In genomic region chr5:127187711-127188110, GRCh38 we compare ENCODE assay signal across 20 cellular contexts.
A peak's percentile ranks its signal among the peaks of the same experiment; 100 is the strongest.
DNase-seq lines count a peak whose midpoint lies in the region; FAIRE-seq and TF ChIP-seq lines count a peak whose summit lies in the region.
"Had no signal": no experiment of that assay in that cellular context is flagged by ENCODE, and none has a peak within 500 bp of the region (broad histone marks: within the 10 kb centered on the region; RNA-seq: fewer than 3 reads in every experiment).

No MANE protein-coding gene starts in this region.

- no peak overlapping the region for H3K9ac ChIP-seq in endodermal cell (ENCODE audit: extremely low read depth, low read length, poor library complexity, severe bottlenecking)
- H3K9ac ChIP-seq: BLaER1 treated with 17β-estradiol and CSF1 and Interleukin-3, amounts not matched to agents 10 nM and 100 nM; GM23248 had no signal

- peaks cover 3% of the 10 kb centered on the region for H3K4me1 Mint-ChIP-seq in endodermal cell
- no peaks in the 10 kb centered on the region for H3K4me1 Mint-ChIP-seq in CD4-positive, alpha-beta memory T cell
- H3K4me1 Mint-ChIP-seq: IgD-negative memory B cell had no signal

- peaks cover 11% of the 10 kb centered on the region for H3K4me1 ChIP-seq in endodermal cell (ENCODE audit: control insufficient read depth, insufficient read depth, low read length)
- no peaks in the 10 kb centered on the region for H3K4me1 ChIP-seq in CD4-positive, alpha-beta memory T cell (ENCODE audit: insufficient read depth, low read length)
- H3K4me1 ChIP-seq: A549; BLaER1 treated with 17β-estradiol and CSF1 and Interleukin-3, amounts not matched to agents 10 nM and 100 nM had no signal

- H3K27ac ChIP-seq in endodermal cell (ENCODE audit: low read depth, low read length), result no peak overlapping the region
- H3K27ac ChIP-seq in CD4-positive, alpha-beta memory T cell (ENCODE audit: low read depth, low read length), result no peak overlapping the region
- H3K27ac ChIP-seq: A549; BLaER1 treated with 17β-estradiol and CSF1 and Interleukin-3, amounts not matched to agents 10 nM and 100 nM; GM23248 had no signal

- TF ChIP-seq CTCF in bronchial epithelial cell (IDR thresholded peaks at IDR 0.05; ENCODE audit: insufficient read depth, low read length, severe bottlenecking), result no peak
- TF ChIP-seq CTCF in endodermal cell (conservative IDR thresholded peaks at IDR 0.05), result no peak

- in situ Hi-C loops in ACHN (cut with HindIII; ENCODE audit: low pct_ligation_motif_present, low pct_unique_long_range_greater_than_20kb, low sequenced_read_pairs), result no loop called here

- peak; percentile 8 for DNase-seq in EL
- DNase-seq in SHP77 (lab: John Stamatoyannopoulos, UW), result peak; percentile 47 to 65
- DNase-seq in bronchial epithelial cell (ENCODE audit: low read depth), result no peak
- DNase-seq in pons (ENCODE audit: low spot score), result peak; percentile 39
- no peak for DNase-seq in endodermal cell
- DNase-seq in ACHN, result no peak
- DNase-seq in dedifferentiated amniotic fluid mesenchymal stem cell (ENCODE audit: extremely low spot score), result no peak
- DNase-seq in CD4-positive, alpha-beta memory T cell, result no peak
- DNase-seq: CD8-positive, alpha-beta T cell; GM23248; MV-4-11; NCI-H1694; NCI-H2081; NCI-H2171; NCI-H345; Right ventricle myocardium superior; T-helper 1 cell had no signal

- H3K27me3 ChIP-seq in bronchial epithelial cell (ENCODE audit: control insufficient read depth, insufficient read depth, low read length), result no peaks in the 10 kb centered on the region
- H3K27me3 ChIP-seq in endodermal cell (ENCODE audit: control insufficient read depth, insufficient read depth, low read length, poor library complexity, severe bottlenecking), result no peaks in the 10 kb centered on the region
- no peaks in the 10 kb centered on the region for H3K27me3 ChIP-seq in CD4-positive, alpha-beta memory T cell (ENCODE audit: insufficient read depth, low read length)
- H3K27me3 ChIP-seq: BLaER1 treated with 17β-estradiol and CSF1 and Interleukin-3, amounts not matched to agents 10 nM and 100 nM had no signal

- 94 to 96% methylated on average over 4 of the region's 4 CpGs for WGBS in endodermal cell (ENCODE audit: insufficient coverage in 1 of 2, insufficient read length in 1 of 2), 2 experiments

- H3K36me3 Mint-ChIP-seq in endodermal cell (ENCODE audit: low read depth), result no peaks in the 10 kb centered on the region
- H3K36me3 Mint-ChIP-seq in CD4-positive, alpha-beta memory T cell, result no peaks in the 10 kb centered on the region
- H3K36me3 Mint-ChIP-seq: CD8-positive, alpha-beta T cell had no signal

- H3K27me3 Mint-ChIP-seq in endodermal cell (ENCODE audit: insufficient read depth), result no peaks in the 10 kb centered on the region
- H3K27me3 Mint-ChIP-seq in CD4-positive, alpha-beta memory T cell, result peaks cover 6 to 13% of the 10 kb centered on the region in 2 donors

- POLR2A ChIA-PET in CD4-positive, alpha-beta memory T cell (lab: Charles Lee; ENCODE audit: partially characterized antibody), result interaction anchor here (0.5 kb wide), 1 partner anchor 787 kb away, joined by 3 read pairs; no protein-coding TSS in a partner anchor

- CTCF ChIA-PET in CD4-positive, alpha-beta memory T cell (lab: Charles Lee; ENCODE audit: partially characterized antibody), result no interaction called here

- intact Hi-C loops in CD4-positive, alpha-beta memory T cell (cut with micrococcal nuclease), result no loop called here

- peak; percentile 47 for FAIRE-seq in bronchial epithelial cell (lab: Jason Lieb, UNC)
- FAIRE-seq: A549 had no signal

- H3K9me3 ChIP-seq in endodermal cell (ENCODE audit: control insufficient read depth, low read length), result no peaks in the 10 kb centered on the region
- no peaks in the 10 kb centered on the region for H3K9me3 ChIP-seq in CD4-positive, alpha-beta memory T cell (ENCODE audit: control insufficient read depth in 1 of 2, low read length in 2 of 2)
- H3K9me3 ChIP-seq: A549 had no signal

- H3K27ac Mint-ChIP-seq in endodermal cell, result no peak overlapping the region
- no peak overlapping the region for H3K27ac Mint-ChIP-seq in CD4-positive, alpha-beta memory T cell
- H3K27ac Mint-ChIP-seq: CD8-positive, alpha-beta T cell; IgD-negative memory B cell had no signal

- no peak overlapping the region for H3K4me3 ChIP-seq in bronchial epithelial cell (ENCODE audit: low read depth, low read length)
- no peak overlapping the region for H3K4me3 ChIP-seq in endodermal cell (ENCODE audit: low read length)
- H3K4me3 ChIP-seq in CD4-positive, alpha-beta memory T cell (ENCODE audit: low read length in 2 of 2), result no peak overlapping the region
- H3K4me3 ChIP-seq: A549; BLaER1 treated with 17β-estradiol and CSF1 and Interleukin-3, amounts not matched to agents 10 nM and 100 nM; GM23248 had no signal

- H3K4me3 Mint-ChIP-seq in endodermal cell, result no peak overlapping the region
- H3K4me3 Mint-ChIP-seq in CD4-positive, alpha-beta memory T cell, result no peak overlapping the region
- H3K4me3 Mint-ChIP-seq: CD8-positive, alpha-beta T cell; IgD-negative memory B cell had no signal

- peaks cover under 1% of the 10 kb centered on the region for H3K9me3 Mint-ChIP-seq in endodermal cell
- H3K9me3 Mint-ChIP-seq in CD4-positive, alpha-beta memory T cell, result no peaks in the 10 kb centered on the region
- H3K9me3 Mint-ChIP-seq: CD8-positive, alpha-beta T cell; IgD-negative memory B cell had no signal

- no peaks in the 10 kb centered on the region for H3K36me3 ChIP-seq in bronchial epithelial cell (ENCODE audit: control insufficient read depth, insufficient read depth, low read length)
- no peaks in the 10 kb centered on the region for H3K36me3 ChIP-seq in endodermal cell (ENCODE audit: control insufficient read depth, insufficient read depth, low read length)
- no peaks in the 10 kb centered on the region for H3K36me3 ChIP-seq in CD4-positive, alpha-beta memory T cell (ENCODE audit: insufficient read depth, low read length)
- H3K36me3 ChIP-seq: BLaER1 treated with 17β-estradiol and CSF1 and Interleukin-3, amounts not matched to agents 10 nM and 100 nM had no signal

Comparison
In these comparisons a context has a peak if more than half of its experiments do, and no peak if none do; other contexts are left out.
1. DNase-seq: peak in EL (single experiment), SHP77 (2 of 2) and pons (single experiment); none in bronchial epithelial cell (single experiment), endodermal cell (single experiment), ACHN (single experiment), dedifferentiated amniotic fluid mesenchymal stem cell (single experiment) and CD4-positive, alpha-beta memory T cell (0 of 5).